6 cellular contexts compared by ENCODE assay signal in the genomic region with DNA sequence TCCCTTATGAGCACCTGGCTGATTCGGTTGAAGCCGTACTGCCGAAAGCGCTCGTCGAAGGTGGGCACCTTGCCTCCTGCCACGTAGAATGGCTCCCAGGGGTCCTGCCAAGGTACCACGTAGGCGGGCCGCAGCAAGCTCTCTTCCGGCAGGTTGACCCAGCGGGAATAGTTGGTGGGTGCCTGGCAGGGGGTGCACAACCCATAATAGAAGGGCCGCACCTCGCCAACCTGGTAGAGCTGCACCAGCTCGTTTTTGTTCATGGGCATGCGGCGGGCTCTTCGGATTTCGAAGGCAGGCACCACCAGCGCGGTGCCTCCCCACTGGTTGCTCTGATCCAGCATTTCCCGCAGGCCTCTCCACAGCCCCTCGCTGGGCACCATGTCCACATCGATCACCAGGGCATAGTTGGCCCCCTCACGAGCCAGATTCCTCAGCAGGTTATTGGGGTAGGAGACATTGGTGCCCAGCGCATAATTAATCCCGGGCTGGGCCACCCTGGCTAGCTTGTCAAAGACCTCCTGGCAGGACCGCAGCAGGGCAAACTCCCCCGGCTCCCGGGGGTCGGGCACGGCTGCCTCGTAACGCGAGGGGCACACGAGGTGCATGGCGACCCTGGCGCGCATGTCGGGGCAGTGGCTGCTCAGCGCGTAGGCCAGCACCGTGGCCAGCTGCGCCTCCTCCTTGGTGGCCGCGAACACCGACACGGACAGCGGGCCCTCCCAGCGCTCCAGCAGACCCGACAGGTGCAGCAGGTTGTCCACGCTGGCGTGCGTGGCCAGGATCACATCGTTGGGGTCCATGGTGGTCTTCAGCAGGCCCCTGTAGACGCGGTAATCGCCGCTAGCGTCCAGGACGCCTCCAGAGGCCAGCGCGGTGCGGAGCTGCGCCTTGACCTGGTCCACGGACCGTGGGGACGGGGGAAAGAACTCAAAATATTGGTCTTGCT. TPM values are rescaled to one million over a fixed set of nuclear protein-coding genes. Genes with fewer than 3 reads are reported as not detected.
A peak's percentile ranks its signal among the peaks of the same experiment; 100 is the strongest.
DNase-seq lines count a peak whose midpoint lies in the region; ATAC-seq, FAIRE-seq and TF ChIP-seq lines count a peak whose summit lies in the region.

No MANE protein-coding gene starts in this region.

- H3K4me1 Mint-ChIP-seq in T-helper 1 cell treated with Interleukin-12 subunit alpha and Interleukin-12 subunit beta and Interleukin-4 antibody, amounts not matched to agents 30 μg/mL and 1 μg/mL, for 36 hours (ENCODE audit: low read depth): peaks cover 29% of the 10 kb centered on the region

- H3K36me3 Mint-ChIP-seq in T-helper 1 cell treated with Interleukin-12 subunit alpha and Interleukin-12 subunit beta and Interleukin-4 antibody, amounts not matched to agents 30 μg/mL and 1 μg/mL, for 36 hours (ENCODE audit: low read depth): peaks cover 8% of the 10 kb centered on the region

- H3K4me1 ChIP-seq in small intestine (ENCODE audit: control insufficient read depth in 2 of 2, insufficient read depth in 1 of 2, low read depth in 1 of 2, low read length in 1 of 2): peaks cover 3 to 6% of the 10 kb centered on the region in 2 donors

- H3K9me3 Mint-ChIP-seq in T-helper 1 cell treated with Interleukin-12 subunit alpha and Interleukin-12 subunit beta and Interleukin-4 antibody, amounts not matched to agents 30 μg/mL and 1 μg/mL, for 36 hours: no peaks in the 10 kb centered on the region

- H3K27ac ChIP-seq in small intestine (ENCODE audit: low read depth in 1 of 2, low read length in 1 of 2): peak overlapping the region; percentile 81 to 87

- peaks cover 4% of the 10 kb centered on the region for H3K27me3 Mint-ChIP-seq in T-helper 1 cell treated with Interleukin-12 subunit alpha and Interleukin-12 subunit beta and Interleukin-4 antibody, amounts not matched to agents 30 μg/mL and 1 μg/mL, for 36 hours (ENCODE audit: low read depth)

- FAIRE-seq in small intestine (lab: Jason Lieb, UNC): no peak
- FAIRE-seq in GM19239 (lab: Jason Lieb, UNC): no peak

- H3K4me3 ChIP-seq in epithelial cell of proximal tubule (ENCODE audit: low read depth, low read length) (peak overlapping the region; percentile 88), small intestine (ENCODE audit: low read depth in 1 of 2, low read length in 2 of 2) (peak overlapping the region; percentile 69 to 72)

- WGBS in small intestine, 3 donors: 10 to 28% (median 19%) methylated on average over 57 to 68 of the region's 68 CpGs

- DNase-seq in T-helper 1 cell (no peak), epithelial cell of proximal tubule (ENCODE audit: low read depth) (no peak), small intestine (no peak), GM19239 (ENCODE audit: insufficient read length, low spot score) (no peak)

- TF ChIP-seq CTCF in epithelial cell of proximal tubule (conservative IDR thresholded peaks at IDR 0.05; ENCODE audit: low read depth, low read length): no peak

- no peaks in the 10 kb centered on the region for H3K27me3 ChIP-seq in small intestine (ENCODE audit: control insufficient read depth in 2 of 2, insufficient read depth in 2 of 2, low read length in 2 of 2)

- H3K4me3 Mint-ChIP-seq in T-helper 1 cell treated with Interleukin-12 subunit alpha and Interleukin-12 subunit beta and Interleukin-4 antibody, amounts not matched to agents 30 μg/mL and 1 μg/mL, for 36 hours: peak overlapping the region; percentile 95

- ATAC-seq in GM21576 (IDR thresholded peaks at IDR 0.05; ENCODE audit: unreplicated experiment): no peak

- H3K27ac Mint-ChIP-seq in T-helper 1 cell treated with Interleukin-12 subunit alpha and Interleukin-12 subunit beta and Interleukin-4 antibody, amounts not matched to agents 30 μg/mL and 1 μg/mL, for 36 hours: peak overlapping the region; percentile 92

- peaks cover 0 to 1% of the 10 kb centered on the region in 2 donors for H3K36me3 ChIP-seq in small intestine (ENCODE audit: control insufficient read depth in 2 of 2, insufficient read depth in 2 of 2, low read length in 2 of 2)

- no peaks in the 10 kb centered on the region for H3K9me3 ChIP-seq in small intestine (ENCODE audit: control insufficient read depth, low read depth)

RNA-seq across cellular contexts. Expression of a gene that starts 0.7 kb away (rescaled TPM):
- total RNA-seq in epithelial cell of proximal tubule: 32.0 and 36.2 TPM in 2 replicates
- polyA plus RNA-seq in small intestine: 10 to 100 TPM; 12.2 to 25.0 (median 16.5) TPM

RNA-seq across cellular contexts. Expression of a gene that starts 1.8 kb away (rescaled TPM):
- 72.0 and 95.1 TPM in 2 replicates for total RNA-seq in epithelial cell of proximal tubule
- 10 to 100 TPM; 72.2 to 77.5 (median 73.2) TPM for polyA plus RNA-seq in small intestine

RNA-seq across cellular contexts. Expression of a gene that starts 10.5 kb away (rescaled TPM):
- total RNA-seq in epithelial cell of proximal tubule: 18.9 and 21.1 TPM in 2 replicates
- 1 to 10 TPM; 5.8 to 9.6 (median 7.3) TPM for polyA plus RNA-seq in small intestine

RNA-seq across cellular contexts. Expression of a gene that starts 24.8 kb away (rescaled TPM):
- 6.6 and 12.3 TPM in 2 replicates for total RNA-seq in epithelial cell of proximal tubule
- polyA plus RNA-seq in small intestine: 10 to 100 TPM in 1 of 3 donors, 1 to 10 TPM in 1, under 1 TPM in 1; 0.89 to 16.2 (median 1.1) TPM

RNA-seq across cellular contexts. Expression of a gene that starts 29.9 kb away (rescaled TPM):
- total RNA-seq in epithelial cell of proximal tubule: 0.07 and 1.0 TPM in 2 replicates
- 10 to 100 TPM in 1 of 3 donors, 1 to 10 TPM in 1, not detected in 1; 1.6 to 35.7 TPM for polyA plus RNA-seq in small intestine
